ENCODE assay signal across 8 cellular contexts in genomic region chr2:30252723-30253688, GRCh38. TPM values are rescaled to one million over a fixed set of nuclear protein-coding genes. Genes with fewer than 3 reads are reported as not detected.
DNase-seq lines count a peak whose midpoint lies in the region; ATAC-seq, FAIRE-seq and TF ChIP-seq lines count a peak whose summit lies in the region.

No MANE protein-coding gene starts in this region.

- FAIRE-seq in D721Med (lab: Jason Lieb, UNC) (no peak), frontal cortex (lab: Jason Lieb, UNC) (no peak)

- peak; percentile 37 for ATAC-seq in CD8-positive, alpha-beta T cell
- ATAC-seq in activated naive CD8-positive, alpha-beta T cell treated with anti-CD3 and anti-CD28 coated beads, Interleukin-2, amount 50 U/mL, for 24 hours = peak; percentile 80
- ATAC-seq in GM21529 (IDR thresholded peaks at IDR 0.05; ENCODE audit: unreplicated experiment) = no peak

- peaks cover 5% of the 10 kb centered on the region for H3K36me3 ChIP-seq in CD8-positive, alpha-beta T cell (ENCODE audit: insufficient read depth, low read length)

- TF ChIP-seq CTCF in CD8-positive, alpha-beta T cell (IDR thresholded peaks at IDR 0.05) = no peak
- no peak for TF ChIP-seq CTCF in D721Med (IDR thresholded peaks at IDR 0.05; ENCODE audit: insufficient read depth, missing control alignments)

- H3K27me3 ChIP-seq in CD8-positive, alpha-beta T cell (ENCODE audit: insufficient read depth, low read length) = no peaks in the 10 kb centered on the region

- peaks cover 96% of the 10 kb centered on the region for H3K4me1 Mint-ChIP-seq in CD8-positive, alpha-beta T cell (ENCODE audit: low read depth)
- H3K4me1 Mint-ChIP-seq in activated naive CD8-positive, alpha-beta T cell treated with anti-CD3 and anti-CD28 coated beads, Interleukin-2, amount 50 U/mL, for 24 hours = peaks cover 96% of the 10 kb centered on the region
- peaks cover 92 to 97% of the 10 kb centered on the region in 2 donors for H3K4me1 Mint-ChIP-seq in immature natural killer cell

- peaks cover 97% of the 10 kb centered on the region for H3K4me1 ChIP-seq in CD8-positive, alpha-beta T cell (ENCODE audit: insufficient read depth, low read length)

- H3K27me3 Mint-ChIP-seq in CD8-positive, alpha-beta T cell (ENCODE audit: low read depth) = no peaks in the 10 kb centered on the region
- peaks cover 3% of the 10 kb centered on the region for H3K27me3 Mint-ChIP-seq in activated naive CD8-positive, alpha-beta T cell treated with anti-CD3 and anti-CD28 coated beads, Interleukin-2, amount 50 U/mL, for 24 hours
- peaks cover 0 to 8% (median 2%) of the 10 kb centered on the region in 3 donors for H3K27me3 Mint-ChIP-seq in immature natural killer cell (ENCODE audit: low read depth in 3 of 3)

- intact Hi-C loops in CD8-positive, alpha-beta T cell (cut with DNase I, micrococcal nuclease) = loop anchor here (1.0 to 5.0 kb wide), 3 partner anchors 9 to 91 kb away; no protein-coding TSS in a partner anchor

- peaks cover 76% of the 10 kb centered on the region for H3K36me3 Mint-ChIP-seq in CD8-positive, alpha-beta T cell
- peaks cover 66% of the 10 kb centered on the region for H3K36me3 Mint-ChIP-seq in activated naive CD8-positive, alpha-beta T cell treated with anti-CD3 and anti-CD28 coated beads, Interleukin-2, amount 50 U/mL, for 24 hours (ENCODE audit: low read depth)
- H3K36me3 Mint-ChIP-seq in immature natural killer cell = peaks cover 14 to 20% (median 15%) of the 10 kb centered on the region in 3 donors

- peak overlapping the region; percentile 98 for H3K27ac Mint-ChIP-seq in CD8-positive, alpha-beta T cell
- H3K27ac Mint-ChIP-seq in activated naive CD8-positive, alpha-beta T cell treated with anti-CD3 and anti-CD28 coated beads, Interleukin-2, amount 50 U/mL, for 24 hours = peak overlapping the region; percentile 97
- peak overlapping the region; percentile 80 to 95 (median 90) for H3K27ac Mint-ChIP-seq in immature natural killer cell

- no peaks in the 10 kb centered on the region for H3K9me3 ChIP-seq in CD8-positive, alpha-beta T cell (ENCODE audit: low read length)

- peak overlapping the region; percentile 28 for H3K27ac ChIP-seq in CD8-positive, alpha-beta T cell (ENCODE audit: low read depth, low read length)

- peak in 5 of 7 experiments; percentile 36 to 64 (median 57) for DNase-seq in CD8-positive, alpha-beta T cell
- DNase-seq in RPMI7951 (ENCODE audit: low read depth) = peak; percentile 41
- DNase-seq in activated naive CD8-positive, alpha-beta T cell treated with anti-CD3 and anti-CD28 coated beads, Interleukin-2, amount 50 U/mL, for 24 hours = peak; percentile 71
- DNase-seq in immature natural killer cell = peak; percentile 38 to 48 (median 46)
- peak in 2 of 3 donors; percentile 46 to 63 for DNase-seq in stimulated activated CD4-positive, alpha-beta T cell treated with anti-CD3 and anti-CD28 coated beads, Interleukin-12 subunit alpha, Interleukin-12 subunit beta, amount 100 ng/mL, for 48 hours (ENCODE audit: low read depth in 2 of 3, low spot score in 1 of 3)
- no peak for DNase-seq in D721Med (ENCODE audit: insufficient read length, low spot score)
- no peak for DNase-seq in frontal cortex (ENCODE audit: low spot score in 2 of 2)

- CTCF ChIA-PET in CD8-positive, alpha-beta T cell (lab: Charles Lee) = interaction anchor here (1.0 to 17.1 kb wide), 11 partner anchors 9 to 458 kb away, joined by 3 to 230 read pairs (median 4); partner anchors contain the start of gene LBH

- H3K4me3 Mint-ChIP-seq in CD8-positive, alpha-beta T cell = peak overlapping the region; percentile 46
- H3K4me3 Mint-ChIP-seq in activated naive CD8-positive, alpha-beta T cell treated with anti-CD3 and anti-CD28 coated beads, Interleukin-2, amount 50 U/mL, for 24 hours = peak overlapping the region; percentile 67
- H3K4me3 Mint-ChIP-seq in immature natural killer cell = peak overlapping the region; percentile 64 to 75 (median 74)

- no peaks in the 10 kb centered on the region for H3K9me3 Mint-ChIP-seq in CD8-positive, alpha-beta T cell
- peaks cover 8% of the 10 kb centered on the region for H3K9me3 Mint-ChIP-seq in activated naive CD8-positive, alpha-beta T cell treated with anti-CD3 and anti-CD28 coated beads, Interleukin-2, amount 50 U/mL, for 24 hours
- H3K9me3 Mint-ChIP-seq in immature natural killer cell = no peaks in the 10 kb centered on the region

- POLR2A ChIA-PET in CD8-positive, alpha-beta T cell (lab: Charles Lee) = interaction anchor here (1.1 to 9.3 kb wide), 7 partner anchors 9 to 194 kb away, joined by 3 to 123 read pairs (median 5); partner anchors contain the start of genes LBH and LCLAT1

- peak overlapping the region; percentile 17 for H3K4me3 ChIP-seq in CD8-positive, alpha-beta T cell (ENCODE audit: low read depth, low read length)

RNA-seq across cellular contexts. Expression of gene LBH, which starts 21.7 kb away (rescaled TPM):
- total RNA-seq in CD8-positive, alpha-beta T cell = 100 to 1,000 TPM; 127 to 133 TPM
- total RNA-seq in RPMI7951 (2014; rRNA removed; shearing (Covaris generic)) = 5.1 and 6.4 TPM in 2 replicates
- polyA plus RNA-seq in immature natural killer cell = 100 to 1,000 TPM; 101 to 137 (median 129) TPM
- 68.9 TPM for total RNA-seq in frontal cortex

Comparison
In these comparisons a context has a peak if more than half of its experiments do, and no peak if none do; other contexts are left out.
1. DNase-seq: peak in CD8-positive, alpha-beta T cell (5 of 7), RPMI7951 (single experiment), activated naive CD8-positive, alpha-beta T cell treated with anti-CD3 and anti-CD28 coated beads, Interleukin-2, amount 50 U/mL, for 24 hours (single experiment), immature natural killer cell (3 of 3) and stimulated activated CD4-positive, alpha-beta T cell treated with anti-CD3 and anti-CD28 coated beads, Interleukin-12 subunit alpha, Interleukin-12 subunit beta, amount 100 ng/mL, for 48 hours (2 of 3); none in D721Med (single experiment) and frontal cortex (0 of 2).
2. Peak in every context shown above with its lines, with median percentiles within 50 percentile points of each other: H3K27ac Mint-ChIP-seq and H3K4me3 Mint-ChIP-seq.